14 cellular contexts compared by ENCODE assay signal in the genomic region with DNA sequence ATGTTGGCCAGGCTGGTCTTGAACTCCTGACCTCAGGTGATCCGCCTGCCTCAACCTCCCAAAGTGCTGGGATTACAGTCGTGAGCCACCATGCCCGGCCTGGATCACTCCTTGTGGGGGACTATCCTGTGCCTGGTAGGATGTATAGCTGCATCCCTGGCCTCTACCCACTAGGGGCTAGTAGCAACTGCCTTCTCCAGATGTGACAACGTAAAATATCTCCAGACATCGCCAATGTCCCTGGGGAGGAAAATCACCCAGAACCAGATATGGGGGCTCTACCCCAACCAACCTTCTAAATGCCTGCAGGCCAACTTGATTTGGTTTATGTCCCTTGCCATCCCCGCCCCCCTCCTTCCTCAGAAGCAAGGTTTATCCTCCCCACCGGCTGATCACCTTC. TPM values are rescaled to one million over a fixed set of nuclear protein-coding genes. Genes with fewer than 3 reads are reported as not detected.
"Had no signal": no experiment of that assay in that cellular context is flagged by ENCODE, and none has a peak within 500 bp of the region (broad histone marks: within the 10 kb centered on the region; RNA-seq: fewer than 3 reads in every experiment).

No MANE protein-coding gene starts in this region.

- H3K36me3 ChIP-seq: breast epithelium, esophagus muscularis mucosa, heart left ventricle, right atrium auricular region had no signal

- ATAC-seq: heart left ventricle, left ventricle myocardium superior had no signal

- H3K4me1 ChIP-seq: breast epithelium had no signal

- DNase-seq: activated CD4-positive, alpha-beta memory T cell treated with anti-CD3 and anti-CD28 coated beads, Interleukin-2, amount 10 ng/mL, durations not matched to agents 7 days and 5 days; activated CD4-positive, alpha-beta T cell treated with anti-CD3 and anti-CD28 coated beads for 36 hours; activated gamma-delta T cell treated with Interleukin-2 at 50 U/mL for 16 hours; activated naive CD8-positive, alpha-beta T cell treated with anti-CD3 and anti-CD28 coated beads for 36 hours; activated T-cell treated with anti-CD3 and anti-CD28 coated beads, Interleukin-2, amount 50 U/mL, for 72 hours; left ventricle myocardium superior; T-helper 9 cell had no signal

- H3K27ac ChIP-seq: breast epithelium, esophagus muscularis mucosa, heart left ventricle, right atrium auricular region had no signal

- H3K9me3 ChIP-seq: esophagus muscularis mucosa had no signal

RNA-seq across cellular contexts. Expression of a gene that starts 12.7 kb away (rescaled TPM):
- total RNA-seq: activated CD4-positive, alpha-beta memory T cell treated with anti-CD3 and anti-CD28 coated beads, Interleukin-2, amount 10 ng/mL, durations not matched to agents 7 days and 5 days; activated CD4-positive, alpha-beta T cell treated with anti-CD3 and anti-CD28 coated beads for 36 hours; activated naive CD8-positive, alpha-beta T cell treated with anti-CD3 and anti-CD28 coated beads for 36 hours; activated T-cell treated with anti-CD3 and anti-CD28 coated beads, Interleukin-2, amount 50 U/mL, for 72 hours; cerebellum; dermis blood vessel endothelial cell had no signal

RNA-seq across cellular contexts. Expression of a gene that starts 48.7 kb away (rescaled TPM):
- total RNA-seq: activated CD4-positive, alpha-beta memory T cell treated with anti-CD3 and anti-CD28 coated beads, Interleukin-2, amount 10 ng/mL, durations not matched to agents 7 days and 5 days; activated CD4-positive, alpha-beta T cell treated with anti-CD3 and anti-CD28 coated beads for 36 hours; activated naive CD8-positive, alpha-beta T cell treated with anti-CD3 and anti-CD28 coated beads for 36 hours; breast epithelium; dermis blood vessel endothelial cell; fibroblast of villous mesenchyme; heart left ventricle; left ventricle myocardium superior; right atrium auricular region had no signal
